In the genomic region with DNA sequence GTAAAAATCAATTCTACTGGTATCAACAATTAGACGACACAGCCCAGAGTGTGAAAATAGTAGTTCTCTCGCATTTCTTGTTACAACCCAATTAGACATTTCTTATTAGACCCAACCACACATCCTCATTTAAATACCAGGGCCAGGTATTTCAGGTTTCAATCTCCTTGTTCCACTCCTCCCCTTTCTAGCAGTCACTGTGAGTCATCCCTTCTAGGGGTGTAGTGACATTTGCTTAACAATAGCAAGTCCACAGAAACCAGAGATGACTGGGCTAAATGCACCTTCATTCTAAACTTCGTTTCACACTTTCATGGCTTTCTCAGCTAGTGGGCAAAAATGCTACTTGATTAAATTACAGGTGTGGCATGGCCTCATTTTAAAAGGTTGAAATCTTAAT, we compare ENCODE assay signal across 16 cellular contexts.
DNase-seq lines count a peak whose midpoint lies in the region; ATAC-seq lines count a peak whose summit lies in the region.
"Had no signal": no experiment of that assay in that cellular context is flagged by ENCODE, and none has a peak within 500 bp of the region (broad histone marks: within the 10 kb centered on the region; RNA-seq: fewer than 3 reads in every experiment).

No MANE protein-coding gene starts in this region.

- peaks cover 16% of the 10 kb centered on the region for H3K36me3 Mint-ChIP-seq in activated naive CD8-positive, alpha-beta T cell

- peak overlapping the region; percentile 25 for H3K27ac Mint-ChIP-seq in activated naive CD8-positive, alpha-beta T cell
- H3K27ac Mint-ChIP-seq: dendritic cell treated with granulocyte-macrophage colony-stimulating factor and Interleukin-4, amounts not matched to agents 40 ng/mL and 50 ng/mL, for 4 days had no signal

- in situ Hi-C loops in KBM-7 (cut with MboI; ENCODE audit: low pct_unique_long_range_greater_than_20kb, low sequenced_read_pairs): no loop called here

- H3K4me1 Mint-ChIP-seq in activated naive CD8-positive, alpha-beta T cell (ENCODE audit: low read depth): peaks cover 14% of the 10 kb centered on the region

- no peaks in the 10 kb centered on the region for H3K27me3 Mint-ChIP-seq in activated naive CD8-positive, alpha-beta T cell
- H3K27me3 Mint-ChIP-seq: dendritic cell treated with granulocyte-macrophage colony-stimulating factor and Interleukin-4, amounts not matched to agents 40 ng/mL and 50 ng/mL, for 4 days had no signal

- ATAC-seq in GM19328 (IDR thresholded peaks at IDR 0.05; ENCODE audit: unreplicated experiment): no peak
- ATAC-seq in HG03565 (IDR thresholded peaks at IDR 0.05; ENCODE audit: unreplicated experiment): no peak
- ATAC-seq: body of pancreas had no signal

- no peak overlapping the region for H3K4me3 Mint-ChIP-seq in activated naive CD8-positive, alpha-beta T cell
- H3K4me3 Mint-ChIP-seq: dendritic cell treated with granulocyte-macrophage colony-stimulating factor and Interleukin-4, amounts not matched to agents 40 ng/mL and 50 ng/mL, for 4 days had no signal

- no peaks in the 10 kb centered on the region for H3K9me3 Mint-ChIP-seq in activated naive CD8-positive, alpha-beta T cell (ENCODE audit: low read depth)
- H3K9me3 Mint-ChIP-seq: dendritic cell treated with granulocyte-macrophage colony-stimulating factor and Interleukin-4, amounts not matched to agents 40 ng/mL and 50 ng/mL, for 4 days had no signal

- peak; percentile 28 for DNase-seq in stimulated activated CD4-positive, alpha-beta T cell treated with anti-CD3 and anti-CD28 coated beads, Interleukin-4, amount 100 ng/mL, for 24 hours
- no peak for DNase-seq in stimulated activated CD4-positive, alpha-beta T cell treated with anti-CD3 and anti-CD28 coated beads, Interleukin-4, amount 100 ng/mL, for 1 hour
- peak; percentile 83 for DNase-seq in iPS-NIHi7 (ENCODE audit: extremely low spot score)
- DNase-seq in KBM-7: no peak
- DNase-seq: activated effector memory CD4-positive, alpha-beta T cell treated with anti-CD3 and anti-CD28 coated beads, Interleukin-2, amount 50 U/mL, for 16 hours; body of pancreas; esophagus squamous epithelium; GF-D8; glutamatergic neuron; NCI-H1048; NK-92 treated with Interleukin-12 subunit alpha and Interleukin-12 subunit beta, amount 100 ng/mL, for 24 hours; stimulated activated naive CD4-positive, alpha-beta T cell had no signal

Comparison
In these comparisons a context has a peak if more than half of its experiments do, and no peak if none do; other contexts are left out.
1. DNase-seq: peak in stimulated activated CD4-positive, alpha-beta T cell treated with anti-CD3 and anti-CD28 coated beads, Interleukin-4, amount 100 ng/mL, for 24 hours (single experiment) and iPS-NIHi7 (single experiment); none in stimulated activated CD4-positive, alpha-beta T cell treated with anti-CD3 and anti-CD28 coated beads, Interleukin-4, amount 100 ng/mL, for 1 hour (single experiment) and KBM-7 (single experiment).